In the genomic region with DNA sequence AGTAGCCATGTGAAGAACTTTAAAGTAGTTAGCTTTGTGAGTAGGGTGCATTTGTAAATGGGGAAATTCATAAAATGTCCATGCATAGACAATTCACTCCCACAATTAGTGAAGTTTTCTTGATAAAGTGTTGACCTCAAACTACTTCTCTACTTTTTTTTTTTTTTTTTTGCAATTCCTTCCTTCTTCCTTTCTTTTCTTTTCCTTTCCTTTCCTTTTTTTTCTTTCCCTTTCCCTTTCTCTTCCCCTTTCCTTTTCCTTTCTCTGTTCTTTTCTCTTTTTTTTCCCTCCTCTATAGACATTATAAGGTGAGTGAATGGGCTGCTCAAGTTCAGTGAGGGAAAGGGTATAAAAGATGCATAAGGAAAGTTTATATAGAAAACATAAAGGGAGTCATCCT, we compare ENCODE assay signal across 29 cellular contexts.
"Had no signal": no experiment of that assay in that cellular context is flagged by ENCODE, and none has a peak within 500 bp of the region (broad histone marks: within the 10 kb centered on the region; RNA-seq: fewer than 3 reads in every experiment).

No MANE protein-coding gene starts in this region.

- H3K4me1 ChIP-seq: parathyroid adenoma, right lobe of liver, transverse colon had no signal

- DNase-seq: effector CD8-positive, alpha-beta T cell; endodermal cell; gastrocnemius medialis; heart left ventricle; kidney; natural killer cell; right lobe of liver; small intestine; stimulated activated CD4-positive, alpha-beta T cell treated with anti-CD3 and anti-CD28 coated beads, Interleukin-12 subunit alpha, Interleukin-12 subunit beta, amount 100 ng/mL, for 4 hours; stimulated activated CD4-positive, alpha-beta T cell treated with anti-CD3 and anti-CD28 coated beads, Interleukin-2, amount 100 ng/mL, for 24 hours; stimulated activated CD4-positive, alpha-beta T cell treated with anti-CD3 and anti-CD28 coated beads, Interleukin-4, amount 100 ng/mL, for 24 hours; stimulated activated naive CD8-positive, alpha-beta T cell treated with anti-CD3 and anti-CD28 coated beads, Interleukin-15, Interleukin-2, amounts not matched to agents 100 U/mL and 50 U/mL, for 24 hours; substantia nigra; testis; transverse colon; upper lobe of right lung had no signal

- H3K9me3 ChIP-seq: gastrocnemius medialis, heart left ventricle, right lobe of liver, testis, transverse colon, upper lobe of right lung, vagina had no signal

- H3K4me1 Mint-ChIP-seq: stimulated activated effector memory CD8-positive, alpha-beta T cell treated with anti-CD3 and anti-CD28 coated beads, Interleukin-12 subunit alpha, Interleukin-12 subunit beta, amount 100 ng/mL, for 72 hours had no signal

- H3K4me3 Mint-ChIP-seq: dendritic cell treated with granulocyte-macrophage colony-stimulating factor and Interleukin-4, amounts not matched to agents 40 ng/mL and 50 ng/mL, for 4 days; endodermal cell; memory B cell; natural killer cell; neural crest cell; stimulated activated effector memory CD8-positive, alpha-beta T cell treated with anti-CD3 and anti-CD28 coated beads, Interleukin-12 subunit alpha, Interleukin-12 subunit beta, amount 100 ng/mL, for 72 hours had no signal

- H3K27ac ChIP-seq: epithelial cell of prostate, gastrocnemius medialis, heart left ventricle, hepatocyte, parathyroid adenoma, right lobe of liver, testis, transverse colon, upper lobe of right lung, vagina had no signal

- FAIRE-seq: colon, kidney, small intestine had no signal

- H3K27ac Mint-ChIP-seq: endodermal cell; memory B cell; natural killer cell; progenitor cell of endocrine pancreas; stimulated activated effector memory CD8-positive, alpha-beta T cell treated with anti-CD3 and anti-CD28 coated beads, Interleukin-12 subunit alpha, Interleukin-12 subunit beta, amount 100 ng/mL, for 72 hours had no signal

- H3K27me3 ChIP-seq: gastrocnemius medialis, heart left ventricle, hepatocyte, right lobe of liver, testis, transverse colon, upper lobe of right lung, vagina had no signal

- H3K27me3 Mint-ChIP-seq: dendritic cell treated with granulocyte-macrophage colony-stimulating factor and Interleukin-4, amounts not matched to agents 40 ng/mL and 50 ng/mL, for 4 days; memory B cell had no signal

- H3K36me3 ChIP-seq: gastrocnemius medialis, heart left ventricle, right lobe of liver, transverse colon, upper lobe of right lung, vagina had no signal

- H3K4me3 ChIP-seq: gastrocnemius medialis, heart left ventricle, hepatocyte, lung, right lobe of liver, testis, transverse colon, upper lobe of right lung, vagina had no signal

- H3K9me3 Mint-ChIP-seq: dendritic cell treated with granulocyte-macrophage colony-stimulating factor and Interleukin-4, amounts not matched to agents 40 ng/mL and 50 ng/mL, for 4 days; endodermal cell; memory B cell; natural killer cell; stimulated activated effector memory CD8-positive, alpha-beta T cell treated with anti-CD3 and anti-CD28 coated beads, Interleukin-12 subunit alpha, Interleukin-12 subunit beta, amount 100 ng/mL, for 72 hours had no signal

- H3K36me3 Mint-ChIP-seq: memory B cell; natural killer cell; stimulated activated effector memory CD8-positive, alpha-beta T cell treated with anti-CD3 and anti-CD28 coated beads, Interleukin-12 subunit alpha, Interleukin-12 subunit beta, amount 100 ng/mL, for 72 hours had no signal

- ATAC-seq: esophagus mucosa; gastrocnemius medialis; heart left ventricle; left lobe of liver; natural killer cell; right lobe of liver; stimulated activated effector memory CD8-positive, alpha-beta T cell treated with anti-CD3 and anti-CD28 coated beads, Interleukin-12 subunit alpha, Interleukin-12 subunit beta, amount 100 ng/mL, for 72 hours; stimulated activated naive CD8-positive, alpha-beta T cell treated with anti-CD3 and anti-CD28 coated beads, Interleukin-15, Interleukin-2, amounts not matched to agents 100 U/mL and 50 U/mL, for 24 hours; upper lobe of right lung had no signal
